Comparison of ENCODE assay signal across 16 cellular contexts in the genomic region with DNA sequence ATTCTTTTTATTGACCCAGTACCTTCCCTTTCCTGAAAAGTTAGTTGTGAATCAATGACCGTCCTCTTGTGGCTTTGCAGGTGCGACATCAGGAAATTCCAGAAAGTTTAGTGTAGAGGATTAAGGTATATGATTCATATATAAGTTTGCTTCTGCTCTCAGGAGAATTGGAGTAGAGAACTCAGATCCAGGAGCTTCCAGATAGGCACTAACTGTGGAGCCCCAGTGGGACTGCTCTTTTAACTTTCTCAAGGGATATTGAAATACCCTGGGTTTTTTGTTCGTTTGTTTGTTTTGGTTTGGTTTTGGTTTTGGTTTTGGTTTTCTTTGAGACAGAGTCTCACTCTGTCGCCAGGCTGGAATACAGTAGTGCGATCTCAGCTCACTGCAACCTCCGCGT. TPM values are rescaled to one million over a fixed set of nuclear protein-coding genes. Genes with fewer than 3 reads are reported as not detected.
DNase-seq lines count a peak whose midpoint lies in the region; ATAC-seq, FAIRE-seq and TF ChIP-seq lines count a peak whose summit lies in the region.
"Had no signal": no experiment of that assay in that cellular context is flagged by ENCODE, and none has a peak within 500 bp of the region (broad histone marks: within the 10 kb centered on the region; RNA-seq: fewer than 3 reads in every experiment).

No MANE protein-coding gene starts in this region.

- no peak for DNase-seq in activated naive CD4-positive, alpha-beta T cell treated with Interleukin-2 at 50 U/mL for 16 hours
- DNase-seq in GM12878 (ENCODE audit: low read depth, low spot score) = no peak
- DNase-seq in transverse colon = no peak
- no peak for DNase-seq in mesothelial cell of epicardium (ENCODE audit: low spot score in 2 of 2, unreplicated experiment in 2 of 2)
- DNase-seq in C1 segment of cervical spinal cord (lab: John Stamatoyannopoulos, UW) = no peak
- DNase-seq: HFFc6, kidney glomerular epithelial cell, NCI-H524 treated with DMSO at 0.1 percent for 48 hours had no signal

- ATAC-seq in HG03558 (IDR thresholded peaks at IDR 0.05; ENCODE audit: extremely low read depth, unreplicated experiment) (peak; percentile 57), GM12878 (peak; percentile 29; the same call in 1 of the 3 replicates), HG03159 (IDR thresholded peaks at IDR 0.05; ENCODE audit: unreplicated experiment) (no peak)

- no peaks in the 10 kb centered on the region for H3K79me2 ChIP-seq in GM12878 (ENCODE audit: control insufficient read depth, insufficient read depth, low read length)

- H3K4me2 ChIP-seq in GM12878 (ENCODE audit: control insufficient read depth, insufficient read depth) = no peak overlapping the region

- peak overlapping the region; percentile 66 for H3K4me3 Mint-ChIP-seq in activated naive CD4-positive, alpha-beta T cell treated with anti-CD3 and anti-CD28 coated beads, Interleukin-2, amount 50 U/mL, for 24 hours
- no peak overlapping the region for H3K4me3 Mint-ChIP-seq in mesothelial cell of epicardium
- H3K4me3 Mint-ChIP-seq: HFFc6 had no signal

- intact Hi-C loops in GM12878 (cut with micrococcal nuclease; ENCODE audit: unreplicated experiment) = no loop called here
- intact Hi-C loops in transverse colon (cut with DNase I; ENCODE audit: low total_unique reads) = no loop called here

- TF ChIP-seq POLR2A in GM12878 (IDR thresholded peaks at IDR 0.05; ENCODE audit: low read depth, low read length) (no peak), transverse colon (IDR thresholded peaks at IDR 0.05) (no peak)

- H3K9me3 ChIP-seq in GM12878 (replicated peaks; ENCODE audit: control insufficient read depth, insufficient read depth, low read length) (no peaks in the 10 kb centered on the region), transverse colon (no peaks in the 10 kb centered on the region)
- H3K9me3 ChIP-seq: esophagus muscularis mucosa had no signal

- no peak overlapping the region for H3K4me3 ChIP-seq in GM12878
- H3K4me3 ChIP-seq in transverse colon = peak overlapping the region in 3 of 4 donors; percentile 8 to 31 (median 17)
- H3K4me3 ChIP-seq: esophagus muscularis mucosa had no signal

- H3K36me3 ChIP-seq in GM12878 (ENCODE audit: control insufficient read depth in 2 of 2, insufficient read depth in 2 of 2, low read length in 1 of 2) = no peaks in the 10 kb centered on the region
- H3K36me3 ChIP-seq in transverse colon = no peaks in the 10 kb centered on the region
- H3K36me3 ChIP-seq: esophagus muscularis mucosa had no signal

- no TSS peak for BruUV-seq in GM12878 (replicated peaks; lab: Mats Ljungman, UMichigan)

- no peak for FAIRE-seq in GM12878 (lab: Jason Lieb, UNC)
- FAIRE-seq: GM12891, TTC549 had no signal

- H3K9me3 Mint-ChIP-seq in activated naive CD4-positive, alpha-beta T cell treated with anti-CD3 and anti-CD28 coated beads, Interleukin-2, amount 50 U/mL, for 24 hours = no peaks in the 10 kb centered on the region
- no peaks in the 10 kb centered on the region for H3K9me3 Mint-ChIP-seq in mesothelial cell of epicardium
- H3K9me3 Mint-ChIP-seq: HFFc6 had no signal

- H3K9ac ChIP-seq in GM12878 (ENCODE audit: control insufficient read depth, insufficient read depth, low read length) = no peak overlapping the region

- in situ Hi-C loops in GM12878 (cut with MboI) = no loop called here
- in situ Hi-C loops in transverse colon (cut with MboI; ENCODE audit: low pct_ligation_motif_present in 1 of 4, low pct_unique_long_range_greater_than_20kb in 1 of 4, low sequenced_read_pairs in 3 of 4) = no loop called here

- 48% methylated on average over 7 of the region's 7 CpGs for WGBS in GM12878 (ENCODE audit: insufficient coverage, insufficient replicate concordance, low lambda C conversion rate, missing lambda C conversion rate)
- 38 to 51% methylated on average over 5 to 7 of the region's 7 CpGs for WGBS in transverse colon (ENCODE audit: low coverage in 1 of 2), 2 donors

- no peak for TF ChIP-seq RAD21 in GM12878 (IDR thresholded peaks at IDR 0.05; ENCODE audit: insufficient read depth, low read depth, low read length)

- no peak for TF ChIP-seq EP300 in GM12878 (IDR thresholded peaks at IDR 0.05; ENCODE audit: borderline replicate concordance in 1 of 2, control insufficient read depth in 1 of 2, low read depth in 2 of 2, low read length in 2 of 2)
- no peak for TF ChIP-seq EP300 in transverse colon (IDR thresholded peaks at IDR 0.05; ENCODE audit: low read depth)

- H3K27me3 Mint-ChIP-seq in activated naive CD4-positive, alpha-beta T cell treated with anti-CD3 and anti-CD28 coated beads, Interleukin-2, amount 50 U/mL, for 24 hours = peaks cover 5% of the 10 kb centered on the region
- peaks cover 2% of the 10 kb centered on the region for H3K27me3 Mint-ChIP-seq in mesothelial cell of epicardium (ENCODE audit: low read depth)

- no peak for TF ChIP-seq CTCF in GM12878 (IDR thresholded peaks at IDR 0.05 in 2 of 3, conservative IDR thresholded peaks at IDR 0.05 in 1 of 3; ENCODE audit: control insufficient read depth in 2 of 3, extremely low read depth in 1 of 3, insufficient read depth in 1 of 3, low read depth in 3 of 3, low read length in 3 of 3)
- no peak for TF ChIP-seq CTCF in transverse colon (IDR thresholded peaks at IDR 0.05)
- TF ChIP-seq CTCF in mesothelial cell of epicardium (IDR thresholded peaks at IDR 0.05; ENCODE audit: unreplicated experiment) = no peak

- no peaks in the 10 kb centered on the region for H3K4me1 ChIP-seq in GM12878 (ENCODE audit: control insufficient read depth, insufficient read depth, low read length)
- H3K4me1 ChIP-seq in transverse colon = peaks cover 0 to 13% (median 6%) of the 10 kb centered on the region in 4 donors
- H3K4me1 ChIP-seq: esophagus muscularis mucosa had no signal

- no peaks in the 10 kb centered on the region for H3K4me1 Mint-ChIP-seq in activated naive CD4-positive, alpha-beta T cell treated with anti-CD3 and anti-CD28 coated beads, Interleukin-2, amount 50 U/mL, for 24 hours
- H3K4me1 Mint-ChIP-seq in mesothelial cell of epicardium = peaks cover 2% of the 10 kb centered on the region

- POLR2A ChIA-PET in GM12878 (lab: Charles Lee) = no interaction called here

- H3K27ac ChIP-seq in GM12878 (ENCODE audit: control insufficient read depth, insufficient read depth) (no peak overlapping the region), transverse colon (no peak overlapping the region)
- H3K27ac ChIP-seq: C4-2B, esophagus muscularis mucosa had no signal

- H3K27me3 ChIP-seq in GM12878 (replicated peaks in 1 of 2; ENCODE audit: control insufficient read depth in 2 of 2, insufficient read depth in 2 of 2, low read length in 1 of 2) (no peaks in the 10 kb centered on the region; a peak in 1 of 4 replicates), transverse colon (no peaks in the 10 kb centered on the region)
- H3K27me3 ChIP-seq: esophagus muscularis mucosa had no signal

- no peak overlapping the region for H2AFZ ChIP-seq in GM12878 (ENCODE audit: control insufficient read depth, low read depth, low read length)

- SMC1A ChIA-PET in GM12878 (lab: Charles Lee; ENCODE audit: uncharacterized antibody, unreplicated experiment) = interaction anchor here (1.6 kb wide), 1 partner anchor 313 kb away, joined by 3 read pairs; no protein-coding TSS in a partner anchor

- CTCF ChIA-PET in GM12878 (lab: Yijun Ruan, JAX) = no interaction called here

- H4K20me1 ChIP-seq in GM12878 (ENCODE audit: control insufficient read depth, insufficient read depth) = no peaks in the 10 kb centered on the region

- no peak overlapping the region for H3K27ac Mint-ChIP-seq in activated naive CD4-positive, alpha-beta T cell treated with anti-CD3 and anti-CD28 coated beads, Interleukin-2, amount 50 U/mL, for 24 hours
- H3K27ac Mint-ChIP-seq in mesothelial cell of epicardium = no peak overlapping the region
- H3K27ac Mint-ChIP-seq: HFFc6 had no signal

- H3K36me3 Mint-ChIP-seq in activated naive CD4-positive, alpha-beta T cell treated with anti-CD3 and anti-CD28 coated beads, Interleukin-2, amount 50 U/mL, for 24 hours = no peaks in the 10 kb centered on the region
- H3K36me3 Mint-ChIP-seq in mesothelial cell of epicardium = no peaks in the 10 kb centered on the region

- RAD21 ChIA-PET in GM12878 (lab: Charles Lee; ENCODE audit: unreplicated experiment) = no interaction called here

RNA-seq across cellular contexts. Expression of a gene that starts 9.5 kb away (rescaled TPM):
- total RNA-seq in GM12878 (2013; cell fraction: nucleolus; rRNA removed) = not detected in 2 replicates
- total RNA-seq in GM12878 (2014; rRNA removed) (not detected in 2 replicates), GM12878 (2014; rRNA removed; fragmentation: Illumina TruSeq; extraction: Trizol) (not detected in 2 replicates), GM12878 (2021) (not detected in 2 replicates), transverse colon (not detected), mesothelial cell of epicardium (not detected in 3 replicates)
- not detected for polyA plus RNA-seq in GM12878 (2011; ENCODE audit: low read depth)
- polyA plus RNA-seq in GM12878 (2011; rRNA removed) (not detected in 2 replicates), GM12878 (2014; fragmentation: Illumina TruSeq; extraction: Trizol) (not detected in 2 replicates), GM12878 (2014; fragmentation: Nextera tagmentation; extraction: Ambion mirVana) (not detected), GM12878 (2014; rRNA removed) (not detected in 2 replicates), GM12878 (2016; fragmentation: Nextera tagmentation; extraction: Ambion mirVana) (not detected)
- not detected in 2 replicates for polyA plus RNA-seq in GM12878 (2011; cell fraction: cytosol; rRNA removed)
- polyA plus RNA-seq in GM12878 (2011; cell fraction: nucleus; rRNA removed) = not detected in 2 replicates
- polyA plus RNA-seq in GM12878 (2012) = not detected in 2 replicates
- not detected in 2 replicates for polyA minus RNA-seq in GM12878 (2011; rRNA and poly(A)+ RNA removed)
- not detected in 2 replicates for polyA minus RNA-seq in GM12878 (2011; cell fraction: cytosol; rRNA and poly(A)+ RNA removed)
- polyA minus RNA-seq in GM12878 (2011; cell fraction: nucleus; rRNA and poly(A)+ RNA removed) = not detected in 2 replicates
- total RNA-seq: esophagus muscularis mucosa, HFFc6, pulmonary artery endothelial cell had no signal

RNA-seq across cellular contexts. Expression of a gene that starts 25.0 kb away (rescaled TPM):
- not detected in 2 replicates for total RNA-seq in GM12878 (2013; cell fraction: nucleolus; rRNA removed)
- total RNA-seq in GM12878 (2014; rRNA removed) = not detected in 2 replicates
- not detected in 2 replicates for total RNA-seq in GM12878 (2014; rRNA removed; fragmentation: Illumina TruSeq; extraction: Trizol)
- not detected in 2 replicates for total RNA-seq in GM12878 (2021)
- not detected for polyA plus RNA-seq in GM12878 (2011; ENCODE audit: low read depth)
- not detected in 2 replicates for polyA plus RNA-seq in GM12878 (2011; rRNA removed)
- polyA plus RNA-seq in GM12878 (2011; cell fraction: cytosol; rRNA removed) = not detected in 2 replicates
- not detected in 2 replicates for polyA plus RNA-seq in GM12878 (2011; cell fraction: nucleus; rRNA removed)
- not detected in 2 replicates for polyA plus RNA-seq in GM12878 (2012)
- polyA plus RNA-seq in GM12878 (2014; fragmentation: Illumina TruSeq; extraction: Trizol) = not detected in 2 replicates
- polyA plus RNA-seq in GM12878 (2014; fragmentation: Nextera tagmentation; extraction: Ambion mirVana) = not detected
- not detected in 2 replicates for polyA plus RNA-seq in GM12878 (2014; rRNA removed)
- not detected for polyA plus RNA-seq in GM12878 (2016; fragmentation: Nextera tagmentation; extraction: Ambion mirVana)
- not detected in 2 replicates for polyA minus RNA-seq in GM12878 (2011; rRNA and poly(A)+ RNA removed)
- polyA minus RNA-seq in GM12878 (2011; cell fraction: cytosol; rRNA and poly(A)+ RNA removed) = not detected in 2 replicates
- polyA minus RNA-seq in GM12878 (2011; cell fraction: nucleus; rRNA and poly(A)+ RNA removed) = not detected in 2 replicates
- not detected for total RNA-seq in transverse colon
- total RNA-seq in mesothelial cell of epicardium = not detected in 3 replicates
- total RNA-seq: esophagus muscularis mucosa, HFFc6, pulmonary artery endothelial cell had no signal

RNA-seq across cellular contexts. Expression of a gene that starts 44.4 kb away (rescaled TPM):
- total RNA-seq in GM12878 (2013; cell fraction: nucleolus; rRNA removed) = not detected in 2 replicates
- total RNA-seq in GM12878 (2014; rRNA removed) (not detected in 2 replicates), GM12878 (2014; rRNA removed; fragmentation: Illumina TruSeq; extraction: Trizol) (not detected in 2 replicates), GM12878 (2021) (not detected in 2 replicates), transverse colon (not detected), mesothelial cell of epicardium (not detected in 3 replicates)
- not detected for polyA plus RNA-seq in GM12878 (2011; ENCODE audit: low read depth)
- polyA plus RNA-seq in GM12878 (2011; rRNA removed) (not detected in 2 replicates), GM12878 (2014; fragmentation: Illumina TruSeq; extraction: Trizol) (not detected in 2 replicates), GM12878 (2014; fragmentation: Nextera tagmentation; extraction: Ambion mirVana) (not detected), GM12878 (2014; rRNA removed) (not detected in 2 replicates), GM12878 (2016; fragmentation: Nextera tagmentation; extraction: Ambion mirVana) (not detected)
- not detected in 2 replicates for polyA plus RNA-seq in GM12878 (2011; cell fraction: cytosol; rRNA removed)
- not detected in 2 replicates for polyA plus RNA-seq in GM12878 (2011; cell fraction: nucleus; rRNA removed)
- polyA plus RNA-seq in GM12878 (2012) = not detected in 2 replicates
- not detected in 2 replicates for polyA minus RNA-seq in GM12878 (2011; rRNA and poly(A)+ RNA removed)
- not detected in 2 replicates for polyA minus RNA-seq in GM12878 (2011; cell fraction: cytosol; rRNA and poly(A)+ RNA removed)
- polyA minus RNA-seq in GM12878 (2011; cell fraction: nucleus; rRNA and poly(A)+ RNA removed) = not detected in 2 replicates
- total RNA-seq: esophagus muscularis mucosa, HFFc6, pulmonary artery endothelial cell had no signal

RNA-seq across cellular contexts. Expression of a gene that starts 44.4 kb away (rescaled TPM):
- total RNA-seq in GM12878 (2013; cell fraction: nucleolus; rRNA removed) = not detected in 2 replicates
- total RNA-seq in GM12878 (2014; rRNA removed) = not detected in 2 replicates
- not detected in 2 replicates for total RNA-seq in GM12878 (2014; rRNA removed; fragmentation: Illumina TruSeq; extraction: Trizol)
- not detected in 2 replicates for total RNA-seq in GM12878 (2021)
- not detected for polyA plus RNA-seq in GM12878 (2011; ENCODE audit: low read depth)
- not detected in 2 replicates for polyA plus RNA-seq in GM12878 (2011; rRNA removed)
- not detected in 2 replicates for polyA plus RNA-seq in GM12878 (2011; cell fraction: cytosol; rRNA removed)
- not detected in 2 replicates for polyA plus RNA-seq in GM12878 (2011; cell fraction: nucleus; rRNA removed)
- polyA plus RNA-seq in GM12878 (2012) = not detected in 2 replicates
- polyA plus RNA-seq in GM12878 (2014; fragmentation: Illumina TruSeq; extraction: Trizol) = not detected in 2 replicates
- polyA plus RNA-seq in GM12878 (2014; fragmentation: Nextera tagmentation; extraction: Ambion mirVana) = not detected
- not detected in 2 replicates for polyA plus RNA-seq in GM12878 (2014; rRNA removed)
- not detected for polyA plus RNA-seq in GM12878 (2016; fragmentation: Nextera tagmentation; extraction: Ambion mirVana)
- polyA minus RNA-seq in GM12878 (2011; rRNA and poly(A)+ RNA removed) = not detected in 2 replicates
- not detected in 2 replicates for polyA minus RNA-seq in GM12878 (2011; cell fraction: cytosol; rRNA and poly(A)+ RNA removed)
- polyA minus RNA-seq in GM12878 (2011; cell fraction: nucleus; rRNA and poly(A)+ RNA removed) = not detected in 2 replicates
- not detected for total RNA-seq in transverse colon
- not detected in 3 replicates for total RNA-seq in mesothelial cell of epicardium
- total RNA-seq: esophagus muscularis mucosa, HFFc6, pulmonary artery endothelial cell had no signal
